Comparison of ENCODE assay signal across 19 cellular contexts in genomic region chr6:143774347-143774746, GRCh38.
DNase-seq lines count a peak whose midpoint lies in the region; ATAC-seq and TF ChIP-seq lines count a peak whose summit lies in the region.
"Had no signal": no experiment of that assay in that cellular context is flagged by ENCODE, and none has a peak within 500 bp of the region (broad histone marks: within the 10 kb centered on the region; RNA-seq: fewer than 3 reads in every experiment).

No MANE protein-coding gene starts in this region.

- H3K27ac ChIP-seq in VCaP (peak overlapping the region; percentile 65), mucosa of rectum (ENCODE audit: low read depth in 2 of 2, low read length in 2 of 2) (peak overlapping the region; percentile 25 to 35), testis (peak overlapping the region; percentile 70 to 82), SJCRH30 (no peak overlapping the region)
- H3K27ac ChIP-seq: RWPE1 had no signal

- H3K27me3 Mint-ChIP-seq in activated naive CD8-positive, alpha-beta T cell treated with anti-CD3 and anti-CD28 coated beads, Interleukin-2, amount 50 U/mL, for 24 hours, result no peaks in the 10 kb centered on the region
- H3K27me3 Mint-ChIP-seq: activated CD4-positive, alpha-beta T cell treated with anti-CD3 and anti-CD28 coated beads, Interleukin-2, amount 10 ng/mL, durations not matched to agents 24 days and 14 days had no signal

- intact Hi-C loops in testis (cut with DNase I; ENCODE audit: low total_unique reads), result no loop called here

- peaks cover 7% of the 10 kb centered on the region for H3K36me3 Mint-ChIP-seq in activated naive CD8-positive, alpha-beta T cell treated with anti-CD3 and anti-CD28 coated beads, Interleukin-2, amount 50 U/mL, for 24 hours (ENCODE audit: low read depth)

- TF ChIP-seq CTCF in VCaP (conservative IDR thresholded peaks at IDR 0.05) (no peak), fibroblast of villous mesenchyme (IDR thresholded peaks at IDR 0.05; ENCODE audit: insufficient read depth, low read depth, low read length) (no peak), testis (IDR thresholded peaks at IDR 0.05) (no peak)

- no peak overlapping the region for H3K4me3 ChIP-seq in fibroblast of villous mesenchyme (ENCODE audit: low read depth, low read length)
- no peak overlapping the region for H3K4me3 ChIP-seq in mucosa of rectum (ENCODE audit: low read length in 2 of 2)
- H3K4me3 ChIP-seq in testis, result no peak overlapping the region
- H3K4me3 ChIP-seq in SJCRH30, result no peak overlapping the region

- H3K4me1 ChIP-seq in mucosa of rectum (ENCODE audit: control insufficient read depth in 2 of 2, insufficient read depth in 2 of 2, low read length in 2 of 2), result no peaks in the 10 kb centered on the region
- peaks cover 32% of the 10 kb centered on the region for H3K4me1 ChIP-seq in testis
- no peaks in the 10 kb centered on the region for H3K4me1 ChIP-seq in SJCRH30
- H3K4me1 ChIP-seq: Caco-2 had no signal

- H3K36me3 ChIP-seq in mucosa of rectum (ENCODE audit: control insufficient read depth in 2 of 2, insufficient read depth in 2 of 2, low read length in 2 of 2), result peaks cover 14 to 29% of the 10 kb centered on the region in 2 donors
- no peaks in the 10 kb centered on the region for H3K36me3 ChIP-seq in testis (ENCODE audit: low read depth, missing control alignments)
- H3K36me3 ChIP-seq in SJCRH30, result peaks cover 15% of the 10 kb centered on the region

- H3K4me1 Mint-ChIP-seq in activated naive CD8-positive, alpha-beta T cell treated with anti-CD3 and anti-CD28 coated beads, Interleukin-2, amount 50 U/mL, for 24 hours, result peaks cover 4% of the 10 kb centered on the region
- H3K4me1 Mint-ChIP-seq: neural crest cell had no signal

- DNase-seq in fibroblast of villous mesenchyme (ENCODE audit: low read depth), result peak; percentile 80
- DNase-seq in testis, result no peak
- DNase-seq in cortex of kidney (lab: John Stamatoyannopoulos, UW), result no peak
- DNase-seq in activated CD4-positive, alpha-beta T cell treated with anti-CD3 and anti-CD28 coated beads for 4 hours, result no peak
- no peak for DNase-seq in activated naive CD8-positive, alpha-beta T cell treated with anti-CD3 and anti-CD28 coated beads, Interleukin-2, amount 50 U/mL, for 24 hours
- no peak for DNase-seq in SJCRH30
- DNase-seq: activated CD4-positive, alpha-beta T cell treated with anti-CD3 and anti-CD28 coated beads, Interleukin-2, amount 10 ng/mL, durations not matched to agents 24 days and 14 days; anterior cingulate cortex; glutamatergic neuron; GOT3; mesenchymal stem cell; MM.1S; NCI-H187; stimulated activated naive CD4-positive, alpha-beta T cell had no signal

- ATAC-seq in activated naive CD8-positive, alpha-beta T cell treated with anti-CD3 and anti-CD28 coated beads, Interleukin-2, amount 50 U/mL, for 24 hours, result no peak

- 48 to 55% methylated on average over 2 of the region's 2 CpGs for WGBS in testis, 2 donors

- H3K9me3 Mint-ChIP-seq in activated naive CD8-positive, alpha-beta T cell treated with anti-CD3 and anti-CD28 coated beads, Interleukin-2, amount 50 U/mL, for 24 hours, result no peaks in the 10 kb centered on the region
- H3K9me3 Mint-ChIP-seq: neural crest cell had no signal

- no peak overlapping the region for H3K9ac ChIP-seq in mucosa of rectum (ENCODE audit: low read depth in 1 of 2, low read length in 2 of 2)

- no peak for TF ChIP-seq POLR2A in testis (IDR thresholded peaks at IDR 0.05)

- H3K4me3 Mint-ChIP-seq in activated naive CD8-positive, alpha-beta T cell treated with anti-CD3 and anti-CD28 coated beads, Interleukin-2, amount 50 U/mL, for 24 hours, result no peak overlapping the region
- H3K4me3 Mint-ChIP-seq: activated CD4-positive, alpha-beta T cell treated with anti-CD3 and anti-CD28 coated beads, Interleukin-2, amount 10 ng/mL, durations not matched to agents 24 days and 14 days; neural crest cell had no signal

- H3K9me3 ChIP-seq in mucosa of rectum (ENCODE audit: control insufficient read depth in 2 of 2, low read length in 2 of 2) (no peaks in the 10 kb centered on the region), testis (no peaks in the 10 kb centered on the region), SJCRH30 (replicated peaks) (no peaks in the 10 kb centered on the region)
- H3K9me3 ChIP-seq: Caco-2 had no signal

- H3K27ac Mint-ChIP-seq in activated naive CD8-positive, alpha-beta T cell treated with anti-CD3 and anti-CD28 coated beads, Interleukin-2, amount 50 U/mL, for 24 hours, result no peak overlapping the region
- H3K27ac Mint-ChIP-seq: activated CD4-positive, alpha-beta T cell treated with anti-CD3 and anti-CD28 coated beads, Interleukin-2, amount 10 ng/mL, durations not matched to agents 24 days and 14 days had no signal

- no peaks in the 10 kb centered on the region for H3K27me3 ChIP-seq in mucosa of rectum (ENCODE audit: control insufficient read depth in 2 of 2, insufficient read depth in 2 of 2, low read length in 2 of 2)
- H3K27me3 ChIP-seq in testis, result no peaks in the 10 kb centered on the region
- no peaks in the 10 kb centered on the region for H3K27me3 ChIP-seq in SJCRH30
